In the genomic region with DNA sequence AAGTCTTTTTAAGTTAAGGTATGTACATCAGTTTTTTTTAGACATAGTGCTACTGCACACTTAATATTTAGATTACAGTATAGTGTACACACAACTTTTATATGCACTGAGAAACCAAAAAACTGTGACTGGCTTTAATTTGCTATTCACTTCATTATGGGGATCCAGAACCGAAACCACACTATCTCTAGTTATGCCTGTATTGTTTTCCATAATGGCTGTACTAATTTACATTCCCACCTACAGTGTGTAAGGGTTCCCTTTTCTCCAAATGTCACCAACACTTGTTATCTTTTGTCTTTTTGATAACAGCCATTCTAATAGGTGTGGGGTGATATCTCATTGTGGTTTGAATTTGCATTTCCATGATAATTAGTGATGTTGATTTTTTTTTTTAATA, we compare ENCODE assay signal across 35 cellular contexts.
"Had no signal": no experiment of that assay in that cellular context is flagged by ENCODE, and none has a peak within 500 bp of the region (broad histone marks: within the 10 kb centered on the region; RNA-seq: fewer than 3 reads in every experiment).

No MANE protein-coding gene starts in this region.

- H3K36me3 ChIP-seq: MG63 had no signal

- DNase-seq: Karpas-422, Kasumi-1, MG63, MM.1S, MV-4-11, NCI-H1048, NCI-H1092, NCI-H1092 treated with DMSO at 0.1 percent for 48 hours, NCI-H1105, NCI-H1105 treated with DMSO at 0.1 percent for 48 hours, NCI-H1417, NCI-H1417 treated with DMSO at 0.1 percent for 48 hours, NCI-H1436, NCI-H1436 treated with DMSO at 0.1 percent for 48 hours, NCI-H146, NCI-H1694, NCI-H1694 treated with DMSO at 0.1 percent for 48 hours, NCI-H187, NCI-H187 treated with DMSO at 0.1 percent for 48 hours, NCI-H1930, NCI-H2029, NCI-H2029 treated with DMSO at 0.1 percent for 48 hours, NCI-H2081, NCI-H2081 treated with DMSO at 0.1 percent for 48 hours, NCI-H2107, NCI-H2171, NCI-H2171 treated with DMSO at 0.1 percent for 48 hours, NCI-H2227 treated with DMSO at 0.1 percent for 48 hours, NCI-H226, NCI-H345, NCI-H446, NCI-H446 treated with DMSO at 0.1 percent for 48 hours, NCI-H510A, NCI-H510A treated with DMSO at 0.1 percent for 48 hours, NCI-H524 had no signal

- H3K9me3 ChIP-seq: MG63 had no signal

- H3K27me3 ChIP-seq: MG63 had no signal

- H3K4me3 ChIP-seq: MG63 had no signal
